13 cellular contexts compared by ENCODE assay signal in the genomic region with DNA sequence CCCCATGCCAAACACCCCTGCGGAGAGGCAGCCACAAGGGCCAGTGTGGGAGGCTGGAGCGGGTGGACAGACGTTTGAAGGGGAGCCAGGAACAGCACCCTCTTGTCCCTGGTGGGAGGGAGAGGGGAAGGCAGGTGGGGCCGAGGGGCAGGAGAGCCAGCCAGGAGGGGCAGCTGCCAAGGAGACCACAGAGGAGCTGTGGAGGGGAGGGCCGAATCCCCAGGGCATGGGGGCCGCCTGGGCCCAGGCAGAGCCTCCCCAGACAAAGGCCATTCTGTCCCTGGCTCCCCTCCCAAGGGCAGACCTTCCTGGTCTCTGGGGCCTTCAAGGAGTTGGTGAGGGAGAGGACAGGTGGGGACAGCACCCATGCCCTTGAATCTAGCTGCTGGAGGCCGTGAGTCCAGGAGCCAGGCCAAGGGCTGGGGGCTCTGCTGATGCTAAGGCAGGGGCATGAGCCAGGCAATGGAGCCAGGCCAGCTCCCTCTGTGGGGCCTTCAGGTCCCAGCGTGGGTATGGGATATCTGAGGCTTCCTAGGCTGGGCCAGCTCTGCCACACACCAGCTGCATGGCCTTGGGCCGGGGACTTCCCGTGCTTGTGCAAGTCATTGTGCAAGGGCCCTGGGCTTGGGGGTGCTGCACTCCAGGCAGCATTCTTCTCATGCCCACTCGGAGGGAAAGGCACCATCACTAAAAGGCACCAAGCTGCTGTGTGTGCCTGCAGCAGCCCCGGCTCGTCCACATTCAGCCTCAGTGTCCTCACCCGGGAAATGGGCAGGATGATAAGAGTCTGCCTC. TPM values are rescaled to one million over a fixed set of nuclear protein-coding genes. Genes with fewer than 3 reads are reported as not detected.
DNase-seq lines count a peak whose midpoint lies in the region; ATAC-seq and TF ChIP-seq lines count a peak whose summit lies in the region.
"Had no signal": no experiment of that assay in that cellular context is flagged by ENCODE, and none has a peak within 500 bp of the region (broad histone marks: within the 10 kb centered on the region; RNA-seq: fewer than 3 reads in every experiment).

No MANE protein-coding gene starts in this region.

- peaks cover 11% of the 10 kb centered on the region for H3K27me3 Mint-ChIP-seq in endothelial cell (ENCODE audit: unreplicated experiment)

- H3K4me3 Mint-ChIP-seq in endothelial cell (ENCODE audit: unreplicated experiment), result no peak overlapping the region

- no peak for TF ChIP-seq POLR2A in NB4 (IDR thresholded peaks at IDR 0.05; ENCODE audit: extremely low read depth, insufficient read length)

- no peak for TF ChIP-seq CTCF in NB4 (IDR thresholded peaks at IDR 0.05; ENCODE audit: low read depth, low read length)
- TF ChIP-seq CTCF in fibroblast of pulmonary artery (IDR thresholded peaks at IDR 0.05; ENCODE audit: low read length, missing control alignments), result no peak
- TF ChIP-seq CTCF in omental fat pad (IDR thresholded peaks at IDR 0.05), result no peak
- TF ChIP-seq CTCF in endothelial cell (IDR thresholded peaks at IDR 0.05; ENCODE audit: unreplicated experiment), result no peak

- H3K4me3 ChIP-seq in NB4 (ENCODE audit: low read depth, low read length) (no peak overlapping the region), fibroblast of pulmonary artery (replicated peaks; ENCODE audit: low read depth, low read length) (no peak overlapping the region)

- no peaks in the 10 kb centered on the region for H3K9me3 Mint-ChIP-seq in endothelial cell (ENCODE audit: unreplicated experiment)

- ATAC-seq in omental fat pad (ENCODE audit: low FRiP score) (peak; percentile 42), GM18502 (IDR thresholded peaks at IDR 0.05; ENCODE audit: poor library complexity, unreplicated experiment) (no peak), GM21717 (IDR thresholded peaks at IDR 0.05; ENCODE audit: unreplicated experiment) (no peak)
- ATAC-seq: PC-3 had no signal

- no peak overlapping the region for H3K27ac Mint-ChIP-seq in endothelial cell (ENCODE audit: unreplicated experiment)

- DNase-seq in D341Med (ENCODE audit: low spot score), result peak; percentile 26
- DNase-seq in NB4 (ENCODE audit: low read depth), result peak; percentile 87
- DNase-seq in fibroblast of pulmonary artery (ENCODE audit: low read depth), result peak; percentile 75
- no peak for DNase-seq in omental fat pad (ENCODE audit: low spot score)
- no peak for DNase-seq in endothelial cell (ENCODE audit: low spot score)
- no peak for DNase-seq in NCI-H1092 (lab: John Stamatoyannopoulos, UW)
- DNase-seq: activated CD4-positive, CD25-positive, alpha-beta regulatory T cell; activated gamma-delta T cell treated with Interleukin-2 at 50 U/mL for 16 hours; cortex of kidney; DMS79; PC-3 had no signal

- H3K36me3 Mint-ChIP-seq in endothelial cell (ENCODE audit: low read depth, unreplicated experiment), result no peaks in the 10 kb centered on the region

- H3K4me1 Mint-ChIP-seq in endothelial cell (ENCODE audit: unreplicated experiment), result no peaks in the 10 kb centered on the region

RNA-seq across cellular contexts. Expression of a gene that starts 11.4 kb away (rescaled TPM):
- total RNA-seq in omental fat pad (1 to 10 TPM; 1.5 to 2.5 (median 1.7) TPM), endothelial cell (ENCODE audit: unreplicated experiment) (25.5 TPM)

RNA-seq across cellular contexts. Expression of a gene that starts 50.7 kb away (rescaled TPM):
- 10 to 100 TPM; 15.0 to 30.8 (median 25.4) TPM for total RNA-seq in omental fat pad
- 56.5 TPM for total RNA-seq in endothelial cell (ENCODE audit: unreplicated experiment)

RNA-seq across cellular contexts. Expression of a gene that starts 51.0 kb away (rescaled TPM):
- 100 to 1,000 TPM; 190 to 274 (median 202) TPM for total RNA-seq in omental fat pad
- 307 TPM for total RNA-seq in endothelial cell (ENCODE audit: unreplicated experiment)

Comparison
In these comparisons a context has a peak if more than half of its experiments do, and no peak if none do; other contexts are left out.
1. DNase-seq: peak in D341Med (single experiment), NB4 (single experiment) and fibroblast of pulmonary artery (single experiment); none in omental fat pad (single experiment), endothelial cell (single experiment) and NCI-H1092 (single experiment).